ENCODE assay signal across 21 cellular contexts in genomic region chr4:117545042-117545441, GRCh38.
"Had no signal": no experiment of that assay in that cellular context is flagged by ENCODE, and none has a peak within 500 bp of the region (broad histone marks: within the 10 kb centered on the region; RNA-seq: fewer than 3 reads in every experiment).

No MANE protein-coding gene starts in this region.

- H3K4me3 ChIP-seq: K562 had no signal

- H3K9ac ChIP-seq: KMS-11, SK-N-SH had no signal

- DNase-seq: Kasumi-1, MV-4-11, NCI-H1048, NCI-H1105, NCI-H1417, NCI-H1436 treated with DMSO at 0.1 percent for 48 hours, NCI-H1694, NCI-H187 treated with DMSO at 0.1 percent for 48 hours, NCI-H2029 treated with DMSO at 0.1 percent for 48 hours, NCI-H2107, NCI-H2227 treated with DMSO at 0.1 percent for 48 hours, NCI-H446, NCI-H510A, NCI-H524 treated with DMSO at 0.1 percent for 48 hours, NCI-H69, NCI-H774, SHP77, SK-N-SH had no signal

- H3K9me3 ChIP-seq: SK-N-SH had no signal

- FAIRE-seq: K562 had no signal

- ATAC-seq: K562, Panc1 had no signal
